In genomic region chr17:59335685-59336084, GRCh38 we compare ENCODE assay signal across 27 cellular contexts. TPM values are rescaled to one million over a fixed set of nuclear protein-coding genes. Genes with fewer than 3 reads are reported as not detected.
DNase-seq lines count a peak whose midpoint lies in the region; ATAC-seq and TF ChIP-seq lines count a peak whose summit lies in the region.
"Had no signal": no experiment of that assay in that cellular context is flagged by ENCODE, and none has a peak within 500 bp of the region (broad histone marks: within the 10 kb centered on the region; RNA-seq: fewer than 3 reads in every experiment).

No MANE protein-coding gene starts in this region.

- no peak for DNase-seq in CD4-positive, alpha-beta T cell
- DNase-seq in T-helper 17 cell (no peak), right cardiac atrium (no peak), T-helper 1 cell (no peak), DMS79 treated with DMSO at 0.1 percent for 48 hours (lab: John Stamatoyannopoulos, UW) (no peak)
- DNase-seq: activated CD4-positive, alpha-beta T cell treated with anti-CD3 and anti-CD28 coated beads for 36 hours; activated naive CD4-positive, alpha-beta T cell treated with anti-CD3 and anti-CD28 coated beads for 36 hours; activated T-cell treated with anti-CD3 and anti-CD28 coated beads, Interleukin-2, amount 50 U/mL, for 4 hours; amygdala; central memory CD4-positive, alpha-beta T cell; DMS 273 treated with DMSO at 0.1 percent for 48 hours; hypothalamus; IMR-90; mucosa of descending colon; NCI-H1105; NCI-H2029; RPMI8226; stimulated activated CD4-positive, alpha-beta T cell treated with anti-CD3 and anti-CD28 coated beads, Interleukin-1b, Interleukin-23, amount 100 ng/mL, for 48 hours; T-helper 2 cell; uterus had no signal

- POLR2A ChIA-PET in CD4-positive, alpha-beta T cell (lab: Charles Lee), result interaction anchor here (1.2 to 1.7 kb wide), 4 partner anchors 25 to 40 kb away, joined by 3 to 5 read pairs (median 4); no protein-coding TSS in a partner anchor

- intact Hi-C loops in CD4-positive, alpha-beta T cell (cut with DNase I, micrococcal nuclease), result loop anchor here in 1 of 2 experiments (2.0 kb wide), 1 partner anchor 19 kb away; no protein-coding TSS in a partner anchor
- intact Hi-C loops in right cardiac atrium (cut with DNase I), result loop anchor here in 2 of 4 donors (10.0 kb wide), 2 partner anchors 49 to 89 kb away; no protein-coding TSS in a partner anchor

- no peak overlapping the region for H3K27ac ChIP-seq in CD4-positive, alpha-beta T cell (ENCODE audit: low read depth, low read length)
- H3K27ac ChIP-seq in right cardiac atrium (ENCODE audit: low read length) (peak overlapping the region; percentile 36), skeletal muscle tissue (ENCODE audit: low read depth, low read length) (peak overlapping the region; percentile 46)
- H3K27ac ChIP-seq: C4-2B, epithelial cell of prostate, SK-N-MC, skin epidermis, suprapubic skin had no signal

- WGBS in right cardiac atrium, result 74% methylated on average over 10 of the region's 10 CpGs

- H3K27ac Mint-ChIP-seq in CD4-positive, alpha-beta T cell, result peak overlapping the region; percentile 91
- no peak overlapping the region for H3K27ac Mint-ChIP-seq in T-helper 17 cell
- H3K27ac Mint-ChIP-seq: activated CD4-positive, alpha-beta T cell treated with anti-CD3 and anti-CD28 coated beads for 36 hours; activated naive CD4-positive, alpha-beta T cell treated with anti-CD3 and anti-CD28 coated beads for 36 hours had no signal

- no peaks in the 10 kb centered on the region for H3K9me3 ChIP-seq in CD4-positive, alpha-beta T cell (ENCODE audit: control insufficient read depth, low read length)
- no peaks in the 10 kb centered on the region for H3K9me3 ChIP-seq in T-helper 17 cell (ENCODE audit: control insufficient read depth, low read length, poor library complexity, severe bottlenecking)
- no peaks in the 10 kb centered on the region for H3K9me3 ChIP-seq in right cardiac atrium (ENCODE audit: control insufficient read depth, low read length)
- no peaks in the 10 kb centered on the region for H3K9me3 ChIP-seq in skeletal muscle tissue (ENCODE audit: control insufficient read depth in 3 of 3, low read length in 3 of 3)
- H3K9me3 ChIP-seq: mucosa of descending colon, suprapubic skin, uterus had no signal

- peaks cover 67% of the 10 kb centered on the region for H3K4me1 Mint-ChIP-seq in CD4-positive, alpha-beta T cell (ENCODE audit: low read depth)
- peaks cover 45% of the 10 kb centered on the region for H3K4me1 Mint-ChIP-seq in T-helper 17 cell

- peak overlapping the region in 2 of 3 donors; percentile 24 to 60 for H3K9ac ChIP-seq in skeletal muscle tissue (ENCODE audit: low read depth in 1 of 3, low read length in 3 of 3)

- CTCF ChIA-PET in CD4-positive, alpha-beta T cell (lab: Charles Lee), result interaction anchor here (0.9 to 1.6 kb wide), 3 partner anchors 22 to 92 kb away, joined by 3 read pairs; no protein-coding TSS in a partner anchor

- no peak for TF ChIP-seq CTCF in CD4-positive, alpha-beta T cell (IDR thresholded peaks at IDR 0.05)

- no peaks in the 10 kb centered on the region for H3K9me3 Mint-ChIP-seq in CD4-positive, alpha-beta T cell
- H3K9me3 Mint-ChIP-seq: activated naive CD4-positive, alpha-beta T cell treated with anti-CD3 and anti-CD28 coated beads for 36 hours; activated T-cell treated with anti-CD3 and anti-CD28 coated beads, Interleukin-2, amount 50 U/mL, for 4 hours had no signal

- H3K4me3 ChIP-seq in right cardiac atrium (ENCODE audit: low read length) (no peak overlapping the region), skeletal muscle tissue (ENCODE audit: low read length in 3 of 3) (peak overlapping the region in 1 of 3 donors; percentile 24)
- H3K4me3 ChIP-seq: mucosa of descending colon, SK-N-MC, skin epidermis, suprapubic skin, uterus had no signal

- peaks cover 9% of the 10 kb centered on the region for H3K36me3 Mint-ChIP-seq in CD4-positive, alpha-beta T cell (ENCODE audit: low read depth)
- H3K36me3 Mint-ChIP-seq in T-helper 17 cell (ENCODE audit: low read depth), result no peaks in the 10 kb centered on the region

- H3K36me3 ChIP-seq in skeletal muscle tissue (ENCODE audit: control insufficient read depth in 3 of 3, insufficient read depth in 3 of 3, low read length in 3 of 3), result peaks cover 0 to 3% (median 0%) of the 10 kb centered on the region in 3 donors
- H3K36me3 ChIP-seq: suprapubic skin, uterus had no signal

- no peak for ATAC-seq in CD4-positive, alpha-beta T cell (ENCODE audit: poor library complexity)
- ATAC-seq in T-helper 17 cell (no peak), right cardiac atrium (no peak), GM21529 (IDR thresholded peaks at IDR 0.05; ENCODE audit: unreplicated experiment) (no peak)
- ATAC-seq: activated CD4-positive, alpha-beta T cell treated with anti-CD3 and anti-CD28 coated beads for 36 hours; activated T-cell treated with anti-CD3 and anti-CD28 coated beads, Interleukin-2, amount 50 U/mL, for 4 hours; mucosa of descending colon had no signal

- no peaks in the 10 kb centered on the region for H3K27me3 ChIP-seq in CD4-positive, alpha-beta T cell (ENCODE audit: control insufficient read depth, insufficient read depth, low read length)
- H3K27me3 ChIP-seq in right cardiac atrium (ENCODE audit: control insufficient read depth, insufficient read depth) (no peaks in the 10 kb centered on the region), skeletal muscle tissue (ENCODE audit: control insufficient read depth in 3 of 3, insufficient read depth in 3 of 3, low read length in 3 of 3) (no peaks in the 10 kb centered on the region)
- H3K27me3 ChIP-seq: suprapubic skin, uterus had no signal

- H3K27me3 Mint-ChIP-seq in CD4-positive, alpha-beta T cell, result no peaks in the 10 kb centered on the region
- no peaks in the 10 kb centered on the region for H3K27me3 Mint-ChIP-seq in T-helper 17 cell
- H3K27me3 Mint-ChIP-seq: activated CD4-positive, alpha-beta T cell treated with anti-CD3 and anti-CD28 coated beads for 36 hours had no signal

- H3K4me3 Mint-ChIP-seq in CD4-positive, alpha-beta T cell, result no peak overlapping the region
- peak overlapping the region; percentile 41 for H3K4me3 Mint-ChIP-seq in T-helper 17 cell
- H3K4me3 Mint-ChIP-seq: activated CD4-positive, alpha-beta T cell treated with anti-CD3 and anti-CD28 coated beads for 36 hours; activated naive CD4-positive, alpha-beta T cell treated with anti-CD3 and anti-CD28 coated beads for 36 hours; activated T-cell treated with anti-CD3 and anti-CD28 coated beads, Interleukin-2, amount 50 U/mL, for 4 hours had no signal

- H3K4me1 ChIP-seq in right cardiac atrium (ENCODE audit: control insufficient read depth, insufficient read depth, low read length) (peaks cover 19% of the 10 kb centered on the region), skeletal muscle tissue (ENCODE audit: control insufficient read depth in 3 of 3, insufficient read depth in 3 of 3, low read length in 3 of 3) (peaks cover 61 to 65% (median 63%) of the 10 kb centered on the region in 3 donors)

RNA-seq across cellular contexts. Expression of gene YPEL2, which starts 4.2 kb away (rescaled TPM):
- total RNA-seq in CD4-positive, alpha-beta T cell, result 10 to 100 TPM; 69.1 to 71.6 TPM
- total RNA-seq in T-helper 17 cell (10 to 100 TPM; 23.6 to 44.0 TPM), right cardiac atrium (10 to 100 TPM; 14.5 to 33.9 (median 23.2) TPM), skeletal muscle tissue (21.9 TPM)
- polyA plus RNA-seq in right cardiac atrium, result 12.5 TPM
